Comparison of ENCODE assay signal across 20 cellular contexts in genomic region chr12:130701402-130701744, GRCh38. TPM values are rescaled to one million over a fixed set of nuclear protein-coding genes. Genes with fewer than 3 reads are reported as not detected.
"Had no signal": no experiment of that assay in that cellular context is flagged by ENCODE, and none has a peak within 500 bp of the region (broad histone marks: within the 10 kb centered on the region; RNA-seq: fewer than 3 reads in every experiment).

No MANE protein-coding gene starts in this region.

- H3K4me3 Mint-ChIP-seq: naive thymus-derived CD8-positive, alpha-beta T cell; stimulated activated effector memory CD8-positive, alpha-beta T cell treated with anti-CD3 and anti-CD28 coated beads, Interleukin-12 subunit alpha, Interleukin-12 subunit beta, amount 100 ng/mL, for 72 hours had no signal

- H3K36me3 Mint-ChIP-seq: naive thymus-derived CD8-positive, alpha-beta T cell; stimulated activated effector memory CD8-positive, alpha-beta T cell treated with anti-CD3 and anti-CD28 coated beads, Interleukin-12 subunit alpha, Interleukin-12 subunit beta, amount 100 ng/mL, for 72 hours had no signal

- ATAC-seq: esophagus mucosa; heart left ventricle; mucosa of descending colon; naive thymus-derived CD8-positive, alpha-beta T cell; pancreas; right lobe of liver; stimulated activated effector memory CD8-positive, alpha-beta T cell treated with anti-CD3 and anti-CD28 coated beads, Interleukin-12 subunit alpha, Interleukin-12 subunit beta, amount 100 ng/mL, for 72 hours; stimulated activated naive CD8-positive, alpha-beta T cell treated with anti-CD3 and anti-CD28 coated beads, Interleukin-15, Interleukin-2, amounts not matched to agents 100 U/mL and 50 U/mL, for 24 hours had no signal

- H3K27ac Mint-ChIP-seq: naive thymus-derived CD8-positive, alpha-beta T cell; stimulated activated effector memory CD8-positive, alpha-beta T cell treated with anti-CD3 and anti-CD28 coated beads, Interleukin-12 subunit alpha, Interleukin-12 subunit beta, amount 100 ng/mL, for 72 hours had no signal

- H3K27ac ChIP-seq: heart left ventricle, pancreas, prostate gland, right lobe of liver, tibial nerve had no signal

- H3K4me3 ChIP-seq: heart left ventricle, mucosa of descending colon, pancreas, prostate gland, right lobe of liver, tibial nerve had no signal

- H3K9me3 Mint-ChIP-seq: stimulated activated effector memory CD8-positive, alpha-beta T cell treated with anti-CD3 and anti-CD28 coated beads, Interleukin-12 subunit alpha, Interleukin-12 subunit beta, amount 100 ng/mL, for 72 hours had no signal

- DNase-seq: cerebellar nuclear complex; effector CD8-positive, alpha-beta T cell; heart left ventricle; hypothalamus; kidney glomerular epithelial cell; mucosa of descending colon; naive thymus-derived CD8-positive, alpha-beta T cell; stimulated activated CD4-positive, alpha-beta T cell treated with anti-CD3 and anti-CD28 coated beads, Interleukin-4, amount 100 ng/mL, for 1 hour; stimulated activated CD8-positive, alpha-beta memory T cell treated with anti-CD3 and anti-CD28 coated beads, Interleukin-4, amount 100 ng/mL, for 48 hours; stimulated activated naive CD8-positive, alpha-beta T cell treated with anti-CD3 and anti-CD28 coated beads, Interleukin-15, Interleukin-2, amounts not matched to agents 100 U/mL and 50 U/mL, for 24 hours had no signal

- H3K9me3 ChIP-seq: heart left ventricle, mucosa of descending colon, pancreas, prostate gland, right lobe of liver, tibial nerve had no signal

- H3K4me1 ChIP-seq: heart left ventricle, pancreas, prostate gland, right lobe of liver, tibial nerve had no signal

- H3K4me1 Mint-ChIP-seq: naive thymus-derived CD8-positive, alpha-beta T cell; stimulated activated effector memory CD8-positive, alpha-beta T cell treated with anti-CD3 and anti-CD28 coated beads, Interleukin-12 subunit alpha, Interleukin-12 subunit beta, amount 100 ng/mL, for 72 hours had no signal

- H3K36me3 ChIP-seq: heart left ventricle, pancreas, prostate gland, right lobe of liver, tibial nerve had no signal

- H3K27me3 ChIP-seq: pancreas, right lobe of liver had no signal

RNA-seq across cellular contexts. Expression of gene RIMBP2, which starts 14.7 kb away (rescaled TPM):
- total RNA-seq: dermis microvascular lymphatic vessel endothelial cell; glomerular endothelial cell; lung microvascular endothelial cell; naive thymus-derived CD8-positive, alpha-beta T cell had no signal
- polyA plus RNA-seq: fibroblast of lung; heart left ventricle; naive thymus-derived CD8-positive, alpha-beta T cell had no signal
